In genomic region chr14:102578821-102579220, GRCh38 we compare ENCODE assay signal across 22 cellular contexts. TPM values are rescaled to one million over a fixed set of nuclear protein-coding genes. Genes with fewer than 3 reads are reported as not detected.
DNase-seq lines count a peak whose midpoint lies in the region; ATAC-seq and TF ChIP-seq lines count a peak whose summit lies in the region.
"Had no signal": no experiment of that assay in that cellular context is flagged by ENCODE, and none has a peak within 500 bp of the region (broad histone marks: within the 10 kb centered on the region; RNA-seq: fewer than 3 reads in every experiment).

No MANE protein-coding gene starts in this region.

- no peaks in the 10 kb centered on the region for H3K36me3 Mint-ChIP-seq in MCF 10A (ENCODE audit: insufficient read depth, unreplicated experiment)
- H3K36me3 Mint-ChIP-seq in endothelial cell (ENCODE audit: low read depth, unreplicated experiment): no peaks in the 10 kb centered on the region
- no peaks in the 10 kb centered on the region for H3K36me3 Mint-ChIP-seq in neural crest cell (ENCODE audit: low read depth)
- H3K36me3 Mint-ChIP-seq: CD8-positive, alpha-beta memory T cell had no signal

- H3K4me3 Mint-ChIP-seq in MCF 10A (ENCODE audit: unreplicated experiment) (no peak overlapping the region), endothelial cell (ENCODE audit: unreplicated experiment) (peak overlapping the region; percentile 25), neural crest cell (no peak overlapping the region)
- H3K4me3 Mint-ChIP-seq: CD8-positive, alpha-beta memory T cell had no signal

- H3K4me3 ChIP-seq in breast epithelium (no peak overlapping the region), heart right ventricle (no peak overlapping the region)

- no peaks in the 10 kb centered on the region for H3K27me3 Mint-ChIP-seq in MCF 10A (ENCODE audit: insufficient read depth, unreplicated experiment)
- peaks cover 9% of the 10 kb centered on the region for H3K27me3 Mint-ChIP-seq in endothelial cell (ENCODE audit: unreplicated experiment)
- no peaks in the 10 kb centered on the region for H3K27me3 Mint-ChIP-seq in neural crest cell (ENCODE audit: low read depth)

- BruUV-seq in MCF 10A (replicated peaks; lab: Mats Ljungman, UMichigan): no TSS peak

- H3K9me3 ChIP-seq in breast epithelium (no peaks in the 10 kb centered on the region), heart right ventricle (no peaks in the 10 kb centered on the region)

- peak overlapping the region; percentile 34 for H3K27ac Mint-ChIP-seq in MCF 10A (ENCODE audit: low read depth, unreplicated experiment)
- no peak overlapping the region for H3K27ac Mint-ChIP-seq in endothelial cell (ENCODE audit: unreplicated experiment)
- peak overlapping the region; percentile 83 for H3K27ac Mint-ChIP-seq in neural crest cell (ENCODE audit: unreplicated experiment)
- H3K27ac Mint-ChIP-seq: CD8-positive, alpha-beta memory T cell had no signal

- WGBS in heart right ventricle, 2 donors: 85 to 90% methylated on average over 7 of the region's 7 CpGs

- no peak for TF ChIP-seq CTCF in MCF 10A (IDR thresholded peaks at IDR 0.05; ENCODE audit: unreplicated experiment)
- no peak for TF ChIP-seq CTCF in breast epithelium (IDR thresholded peaks at IDR 0.05)
- no peak for TF ChIP-seq CTCF in RWPE1 (conservative IDR thresholded peaks at IDR 0.05; ENCODE audit: low read depth)
- no peak for TF ChIP-seq CTCF in endothelial cell (IDR thresholded peaks at IDR 0.05; ENCODE audit: unreplicated experiment)
- no peak for TF ChIP-seq CTCF in neural crest cell (conservative IDR thresholded peaks at IDR 0.05)
- TF ChIP-seq CTCF in heart right ventricle (IDR thresholded peaks at IDR 0.05): no peak
- TF ChIP-seq CTCF in foreskin keratinocyte (conservative IDR thresholded peaks at IDR 0.05): no peak

- H3K4me1 Mint-ChIP-seq in MCF 10A (ENCODE audit: insufficient read depth, unreplicated experiment): peaks cover 26% of the 10 kb centered on the region
- peaks cover 11% of the 10 kb centered on the region for H3K4me1 Mint-ChIP-seq in endothelial cell (ENCODE audit: unreplicated experiment)
- H3K4me1 Mint-ChIP-seq in neural crest cell: peaks cover 5% of the 10 kb centered on the region
- H3K4me1 Mint-ChIP-seq: CD8-positive, alpha-beta memory T cell had no signal

- intact Hi-C loops in MCF 10A (cut with micrococcal nuclease): no loop called here
- intact Hi-C loops in breast epithelium (cut with DNase I; ENCODE audit: low total_unique reads): no loop called here
- intact Hi-C loops in heart right ventricle (cut with DNase I): no loop called here

- TF ChIP-seq POLR2A in breast epithelium (IDR thresholded peaks at IDR 0.05): no peak

- CTCF ChIA-PET in MCF 10A (lab: Yijun Ruan, JAX) (interaction anchor here (0.9 to 1.3 kb wide), 3 partner anchors 10 to 54 kb away, joined by 3 read pairs; no protein-coding TSS in a partner anchor), RWPE1 (lab: Yijun Ruan, JAX) (interaction anchor here (1.0 kb wide), 1 partner anchor 16 kb away, joined by 3 read pairs; no protein-coding TSS in a partner anchor)

- ATAC-seq in heart right ventricle (no peak), foreskin keratinocyte (no peak)
- ATAC-seq: Panc1 had no signal

- H3K9me3 Mint-ChIP-seq in MCF 10A (ENCODE audit: unreplicated experiment): no peaks in the 10 kb centered on the region
- no peaks in the 10 kb centered on the region for H3K9me3 Mint-ChIP-seq in endothelial cell (ENCODE audit: unreplicated experiment)
- no peaks in the 10 kb centered on the region for H3K9me3 Mint-ChIP-seq in neural crest cell
- H3K9me3 Mint-ChIP-seq: CD8-positive, alpha-beta memory T cell had no signal

- DNase-seq in MCF 10A (ENCODE audit: unreplicated experiment): no peak
- no peak for DNase-seq in breast epithelium (ENCODE audit: low spot score in 2 of 2)
- no peak for DNase-seq in RWPE1 (ENCODE audit: low spot score)
- DNase-seq in endothelial cell (ENCODE audit: low spot score): no peak
- DNase-seq in neural crest cell (ENCODE audit: low read depth, low spot score): no peak
- DNase-seq in middle frontal gyrus (ENCODE audit: extremely low spot score, low spot score): no peak
- DNase-seq in heart right ventricle: no peak
- DNase-seq in foreskin keratinocyte: no peak
- DNase-seq: 8988T; Calu3; CD8-positive, alpha-beta memory T cell; DMS153; NCI-H1694; NCI-H2081; NCI-H2171; NCI-H345; NCI-H524; NCI-H774; NK-92 treated with Interleukin-12 subunit alpha and Interleukin-12 subunit beta, amount 100 ng/mL, for 24 hours had no signal

- no peaks in the 10 kb centered on the region for H3K27me3 ChIP-seq in breast epithelium
- H3K27me3 ChIP-seq in heart right ventricle: peaks cover 0 to 13% (median 0%) of the 10 kb centered on the region in 7 donors
- no peaks in the 10 kb centered on the region for H3K27me3 ChIP-seq in foreskin keratinocyte

- H3K27ac ChIP-seq in breast epithelium (no peak overlapping the region), RWPE1 (peak overlapping the region; percentile 77), heart right ventricle (no peak overlapping the region), foreskin keratinocyte (no peak overlapping the region)
- H3K27ac ChIP-seq: C4-2B, HL-60 had no signal

- no peaks in the 10 kb centered on the region for H3K36me3 ChIP-seq in breast epithelium
- no peaks in the 10 kb centered on the region for H3K36me3 ChIP-seq in heart right ventricle

- POLR2A ChIA-PET in MCF 10A (lab: Yijun Ruan, JAX) (interaction anchor here (0.7 to 3.0 kb wide), 6 partner anchors 11 to 375 kb away, joined by 3 to 13 read pairs (median 4); no protein-coding TSS in a partner anchor), RWPE1 (lab: Yijun Ruan, JAX; ENCODE audit: low non-redundant PET) (no interaction called here)

- H3K4me1 ChIP-seq in breast epithelium (no peaks in the 10 kb centered on the region), heart right ventricle (peaks cover 0 to 11% (median 0%) of the 10 kb centered on the region in 9 donors), foreskin keratinocyte (peaks cover 5% of the 10 kb centered on the region)

RNA-seq across cellular contexts. Expression of gene RCOR1, which starts 13.6 kb away (rescaled TPM):
- 45.6 and 55.9 TPM in 2 replicates for total RNA-seq in MCF 10A (2022)
- total RNA-seq in breast epithelium: 10 to 100 TPM; 15.7 to 21.8 (median 20.3) TPM
- 51.6 TPM for total RNA-seq in endothelial cell (ENCODE audit: unreplicated experiment)
- total RNA-seq in neural crest cell: 27.3 and 27.8 TPM in 2 replicates
- 10 to 100 TPM; 11.1 to 16.9 (median 13.2) TPM for total RNA-seq in heart right ventricle
- 1 to 10 TPM; 3.1 to 5.7 TPM for polyA plus RNA-seq in heart right ventricle
- total RNA-seq in foreskin keratinocyte: 27.7 and 31.7 TPM in 2 replicates
- polyA plus RNA-seq in foreskin keratinocyte: 9.0 and 9.4 TPM in 2 replicates
